ENCODE assay signal across 29 cellular contexts in the genomic region with DNA sequence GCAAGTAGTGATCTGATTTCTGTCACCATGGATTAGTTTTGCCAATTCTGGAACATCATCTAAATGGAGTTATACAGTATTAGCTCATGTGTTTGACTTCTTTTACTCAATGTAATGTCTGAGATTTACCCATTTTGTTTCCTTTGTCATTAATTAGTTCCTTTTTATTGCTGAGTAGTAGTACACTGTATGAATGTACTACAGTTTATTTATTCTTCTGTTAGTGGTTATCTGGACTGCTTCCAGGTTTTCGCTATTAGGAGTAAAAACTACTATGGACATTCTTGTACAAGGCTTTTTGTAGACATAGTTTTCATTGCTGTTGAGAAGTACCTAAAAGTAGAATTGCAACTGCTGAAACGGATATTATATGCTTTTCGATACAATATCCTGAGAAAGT. TPM values are rescaled to one million over a fixed set of nuclear protein-coding genes. Genes with fewer than 3 reads are reported as not detected.
DNase-seq lines count a peak whose midpoint lies in the region; ATAC-seq and TF ChIP-seq lines count a peak whose summit lies in the region.
"Had no signal": no experiment of that assay in that cellular context is flagged by ENCODE, and none has a peak within 500 bp of the region (broad histone marks: within the 10 kb centered on the region; RNA-seq: fewer than 3 reads in every experiment).

No MANE protein-coding gene starts in this region.

- intact Hi-C loops in IMR-90 (cut with micrococcal nuclease), result no loop called here
- intact Hi-C loops in activated CD8-positive, alpha-beta T cell treated with anti-CD3 and anti-CD28 coated beads for 36 hours (cut with micrococcal nuclease), result no loop called here

- H3K27ac ChIP-seq in IMR-90 (ENCODE audit: insufficient read depth, low read length) (no peak overlapping the region), upper lobe of left lung (no peak overlapping the region)
- H3K27ac ChIP-seq: psoas muscle, testis, vagina had no signal

- H4K91ac ChIP-seq in IMR-90 (ENCODE audit: insufficient read depth, low read depth, low read length), result no peak overlapping the region

- H3K9me1 ChIP-seq in IMR-90 (ENCODE audit: insufficient read depth, low read length), result peaks cover 6% of the 10 kb centered on the region; the same call in 1 of the 2 replicates

- ATAC-seq in IMR-90 (ENCODE audit: low read depth) (peak; percentile 62), upper lobe of left lung (ENCODE audit: low FRiP score in 2 of 2) (no peak)
- ATAC-seq in activated CD8-positive, alpha-beta T cell treated with anti-CD3 and anti-CD28 coated beads for 36 hours, result no peak
- ATAC-seq: activated naive CD8-positive, alpha-beta T cell treated with anti-CD3 and anti-CD28 coated beads, Interleukin-2, amount 50 U/mL, for 24 hours; esophagus mucosa; HepG2; left colon; naive thymus-derived CD8-positive, alpha-beta T cell; Panc1; psoas muscle; stimulated activated naive CD8-positive, alpha-beta T cell treated with anti-CD3 and anti-CD28 coated beads, Interleukin-15, Interleukin-2, amounts not matched to agents 100 U/mL and 50 U/mL, for 24 hours had no signal

- no peak overlapping the region for H3K56ac ChIP-seq in IMR-90 (ENCODE audit: extremely low read depth, insufficient read depth, low read length)

- H3K27me3 ChIP-seq in IMR-90 (ENCODE audit: control insufficient read depth, insufficient read depth, low read length) (no peaks in the 10 kb centered on the region), endocrine pancreas (ENCODE audit: control insufficient read depth, insufficient read depth, low read length) (no peaks in the 10 kb centered on the region), upper lobe of left lung (no peaks in the 10 kb centered on the region)
- H3K27me3 ChIP-seq: testis, vagina had no signal

- in situ Hi-C loops in Caki2 (cut with HindIII; ENCODE audit: low pct_unique_long_range_greater_than_20kb, low sequenced_read_pairs) (no loop called here), IMR-90 (cut with MboI; ENCODE audit: low sequenced_read_pairs) (no loop called here)

- H2AK5ac ChIP-seq in IMR-90 (ENCODE audit: low read depth, low read length), result no peak overlapping the region

- no peak overlapping the region for H3K4me3 ChIP-seq in IMR-90 (ENCODE audit: insufficient read depth, low read depth, low read length)
- peak overlapping the region; percentile 22 for H3K4me3 ChIP-seq in endocrine pancreas (ENCODE audit: control insufficient read depth, insufficient read depth, low read length)
- no peak overlapping the region for H3K4me3 ChIP-seq in upper lobe of left lung
- H3K4me3 ChIP-seq: psoas muscle, testis, vagina had no signal

- peaks cover 33% of the 10 kb centered on the region; the same call in 1 of the 2 replicates for H4K20me1 ChIP-seq in IMR-90 (ENCODE audit: insufficient read depth, low read length)

- no peak for TF ChIP-seq RAD21 in IMR-90 (IDR thresholded peaks at IDR 0.05; ENCODE audit: low read length)

- no peak overlapping the region for H4K8ac ChIP-seq in IMR-90 (ENCODE audit: low read depth in 2 of 2, low read length in 2 of 2)

- peak overlapping the region; percentile 54; the same call in 1 of the 2 replicates for H3K4me2 ChIP-seq in IMR-90 (ENCODE audit: low read depth, low read length)

- CTCF ChIA-PET in IMR-90 (lab: Yijun Ruan, JAX), result no interaction called here
- CTCF ChIA-PET in activated CD8-positive, alpha-beta T cell treated with anti-CD3 and anti-CD28 coated beads for 36 hours (lab: Charles Lee), result interaction anchor here (2.4 kb wide), 1 partner anchor 181 kb away, joined by 7 read pairs; no protein-coding TSS in a partner anchor

- POLR2A ChIA-PET in IMR-90 (lab: Charles Lee; ENCODE audit: unreplicated experiment), result no interaction called here
- POLR2A ChIA-PET in activated CD8-positive, alpha-beta T cell treated with anti-CD3 and anti-CD28 coated beads for 36 hours (lab: Charles Lee), result no interaction called here

- H3K23ac ChIP-seq in IMR-90 (ENCODE audit: low read depth, low read length), result no peak overlapping the region

- no peak overlapping the region for H2BK5ac ChIP-seq in IMR-90 (ENCODE audit: low read depth, low read length, poor library complexity, severe bottlenecking)

- H3K9ac ChIP-seq in IMR-90 (ENCODE audit: low read depth, low read length) (no peak overlapping the region), endocrine pancreas (ENCODE audit: control insufficient read depth, insufficient read depth, low read length) (no peak overlapping the region)

- H3K14ac ChIP-seq in IMR-90 (replicated peaks; ENCODE audit: low read depth, low read length), result no peak overlapping the region

- dilution Hi-C loops in IMR-90 (cut with HindIII; ENCODE audit: low sequenced_read_pairs, unreplicated experiment), result no loop called here

- H3K9me3 ChIP-seq in IMR-90 (ENCODE audit: control insufficient read depth, insufficient read depth, low read length), result no peaks in the 10 kb centered on the region
- H3K9me3 ChIP-seq in endocrine pancreas (ENCODE audit: control insufficient read depth, low read length), result no peaks in the 10 kb centered on the region
- no peaks in the 10 kb centered on the region for H3K9me3 ChIP-seq in upper lobe of left lung
- H3K9me3 ChIP-seq: psoas muscle, testis, vagina had no signal

- no peaks in the 10 kb centered on the region for H3K36me3 Mint-ChIP-seq in activated CD8-positive, alpha-beta T cell treated with anti-CD3 and anti-CD28 coated beads for 36 hours (ENCODE audit: low read depth)

- H2BK15ac ChIP-seq in IMR-90 (ENCODE audit: low read depth, low read length), result no peak overlapping the region

- TF ChIP-seq CTCF in IMR-90 (conservative IDR thresholded peaks at IDR 0.05; ENCODE audit: low read depth, low read length) (no peak), upper lobe of left lung (IDR thresholded peaks at IDR 0.05) (no peak)
- TF ChIP-seq CTCF in activated CD8-positive, alpha-beta T cell treated with anti-CD3 and anti-CD28 coated beads for 36 hours (IDR thresholded peaks at IDR 0.05), result no peak

- H2BK120ac ChIP-seq in IMR-90 (ENCODE audit: low read depth, low read length), result no peak overlapping the region

- DNase-seq in Caki2 (ENCODE audit: low read depth) (peak; percentile 14), IMR-90 (peak; percentile 68), lung microvascular endothelial cell (ENCODE audit: low read depth in 2 of 2) (peak; percentile 13 to 39), upper lobe of left lung (no peak)
- DNase-seq in central memory CD4-positive, alpha-beta T cell, result no peak
- DNase-seq in activated T-cell treated with anti-CD3 and anti-CD28 coated beads, Interleukin-2, amount 50 U/mL, for 1 hour, result no peak
- DNase-seq in activated CD8-positive, alpha-beta T cell treated with anti-CD3 and anti-CD28 coated beads for 36 hours, result no peak
- DNase-seq: activated gamma-delta T cell; activated naive CD8-positive, alpha-beta T cell treated with anti-CD3 and anti-CD28 coated beads, Interleukin-2, amount 50 U/mL, for 24 hours; CD4-positive, alpha-beta memory T cell; cerebellar nuclear complex; effector CD4-positive, alpha-beta T cell; hippocampal formation; left colon; midbrain; naive thymus-derived CD8-positive, alpha-beta T cell; NCI-H1092; NCI-H1694 treated with DMSO at 0.1 percent for 48 hours; NCI-H524 treated with DMSO at 0.1 percent for 48 hours; nucleus accumbens; psoas muscle; SHP77; stimulated activated naive CD8-positive, alpha-beta T cell treated with anti-CD3 and anti-CD28 coated beads, Interleukin-15, Interleukin-2, amounts not matched to agents 100 U/mL and 50 U/mL, for 24 hours; testis had no signal

- H3K36me3 ChIP-seq in IMR-90 (ENCODE audit: control insufficient read depth, insufficient read depth, low read length), result no peaks in the 10 kb centered on the region
- no peaks in the 10 kb centered on the region for H3K36me3 ChIP-seq in endocrine pancreas (ENCODE audit: control insufficient read depth, insufficient read depth, low read length)
- no peaks in the 10 kb centered on the region for H3K36me3 ChIP-seq in upper lobe of left lung
- H3K36me3 ChIP-seq: vagina had no signal

- H3K9me3 Mint-ChIP-seq in activated CD8-positive, alpha-beta T cell treated with anti-CD3 and anti-CD28 coated beads for 36 hours, result no peaks in the 10 kb centered on the region
- H3K9me3 Mint-ChIP-seq: activated naive CD8-positive, alpha-beta T cell treated with anti-CD3 and anti-CD28 coated beads, Interleukin-2, amount 50 U/mL, for 24 hours; CD4-positive, alpha-beta memory T cell; naive thymus-derived CD8-positive, alpha-beta T cell had no signal

- no peak for TF ChIP-seq POLR2A in IMR-90 (IDR thresholded peaks at IDR 0.05; ENCODE audit: low read depth, low read length)
- no peak for TF ChIP-seq POLR2A in upper lobe of left lung (IDR thresholded peaks at IDR 0.05)

- no CpG with 5 or more reads among the region's 3 CpGs for WGBS in IMR-90 (ENCODE audit: extremely low coverage in 2 of 2, insufficient read length in 1 of 2), 2 experiments
- WGBS in upper lobe of left lung, 2 donors, result 53 to 56% methylated on average over 3 of the region's 3 CpGs

- no peak overlapping the region for H2BK20ac ChIP-seq in IMR-90 (ENCODE audit: low read depth, low read length)

- H3K4me1 ChIP-seq in IMR-90 (ENCODE audit: control insufficient read depth, insufficient read depth, low read length), result peaks cover 3% of the 10 kb centered on the region; the same call in 1 of the 2 replicates
- H3K4me1 ChIP-seq in endocrine pancreas (ENCODE audit: control insufficient read depth, insufficient read depth, low read length), result peaks cover 57% of the 10 kb centered on the region
- H3K4me1 ChIP-seq in upper lobe of left lung, result peaks cover 14 to 38% (median 26%) of the 10 kb centered on the region in 4 donors

- no peak overlapping the region for H4K5ac ChIP-seq in IMR-90 (ENCODE audit: low read depth, low read length)

- no peak overlapping the region for H2AK9ac ChIP-seq in IMR-90 (replicated peaks; ENCODE audit: low read depth, low read length, poor library complexity)

- BruUV-seq in IMR-90 (replicated peaks; lab: Mats Ljungman, UMichigan), result no TSS peak

- no peak overlapping the region for H3K4ac ChIP-seq in IMR-90 (ENCODE audit: low read depth, low read length)

- H3K4me1 Mint-ChIP-seq in activated CD8-positive, alpha-beta T cell treated with anti-CD3 and anti-CD28 coated beads for 36 hours (ENCODE audit: low read depth), result peaks cover 29% of the 10 kb centered on the region

- no peak overlapping the region for H3K18ac ChIP-seq in IMR-90 (ENCODE audit: low read depth, low read length)

- no peak for TF ChIP-seq EP300 in upper lobe of left lung (IDR thresholded peaks at IDR 0.05)

- H3K79me1 ChIP-seq in IMR-90 (ENCODE audit: low read depth in 1 of 2, low read length in 2 of 2), result peaks cover 16 to 54% of the 10 kb centered on the region in 2 experiments

- H3K27me3 Mint-ChIP-seq in activated CD8-positive, alpha-beta T cell treated with anti-CD3 and anti-CD28 coated beads for 36 hours, result no peaks in the 10 kb centered on the region
- H3K27me3 Mint-ChIP-seq: activated naive CD8-positive, alpha-beta T cell treated with anti-CD3 and anti-CD28 coated beads, Interleukin-2, amount 50 U/mL, for 24 hours; CD4-positive, alpha-beta memory T cell; naive thymus-derived CD8-positive, alpha-beta T cell had no signal

- no peak overlapping the region for H2AFZ ChIP-seq in IMR-90 (replicated peaks; ENCODE audit: low read length, poor library complexity)

- no peak overlapping the region for H3K27ac Mint-ChIP-seq in activated CD8-positive, alpha-beta T cell treated with anti-CD3 and anti-CD28 coated beads for 36 hours
- H3K27ac Mint-ChIP-seq: activated naive CD8-positive, alpha-beta T cell treated with anti-CD3 and anti-CD28 coated beads, Interleukin-2, amount 50 U/mL, for 24 hours; CD4-positive, alpha-beta memory T cell; naive thymus-derived CD8-positive, alpha-beta T cell had no signal

- no peak overlapping the region for H3K4me3 Mint-ChIP-seq in activated CD8-positive, alpha-beta T cell treated with anti-CD3 and anti-CD28 coated beads for 36 hours
- H3K4me3 Mint-ChIP-seq: activated naive CD8-positive, alpha-beta T cell treated with anti-CD3 and anti-CD28 coated beads, Interleukin-2, amount 50 U/mL, for 24 hours; naive thymus-derived CD8-positive, alpha-beta T cell had no signal

RNA-seq across cellular contexts. Expression of a gene that starts 14.1 kb away (rescaled TPM):
- total RNA-seq in Caki2 (2014; rRNA removed; shearing (Covaris generic); ENCODE audit: low replicate concordance), result 4.2 and 8.9 TPM in 2 replicates
- total RNA-seq in IMR-90 (2012; rRNA removed) (21.5 and 31.7 TPM in 2 replicates), lung microvascular endothelial cell (12.9 TPM in 2 replicates), upper lobe of left lung (10 to 100 TPM; 14.4 to 59.2 (median 29.5) TPM)
- 9.3 and 11.4 TPM in 2 replicates for polyA plus RNA-seq in IMR-90 (2012; rRNA removed)
- polyA plus RNA-seq in IMR-90 (2012; cell fraction: cytosol; rRNA removed), result 1.7 and 2.7 TPM in 2 replicates
- 1.7 and 14.9 TPM in 2 replicates for polyA plus RNA-seq in IMR-90 (2012; cell fraction: nucleus; rRNA removed; ENCODE audit: low replicate concordance)
- 10 to 100 TPM; 22.8 TPM for total RNA-seq in activated CD8-positive, alpha-beta T cell treated with anti-CD3 and anti-CD28 coated beads for 36 hours

Comparison
In these comparisons a context has a peak if more than half of its experiments do, and no peak if none do; other contexts are left out.
1. DNase-seq: peak in Caki2 (single experiment), IMR-90 (single experiment) and lung microvascular endothelial cell (2 of 2); none in central memory CD4-positive, alpha-beta T cell (single experiment), activated T-cell treated with anti-CD3 and anti-CD28 coated beads, Interleukin-2, amount 50 U/mL, for 1 hour (single experiment), upper lobe of left lung (0 of 2) and activated CD8-positive, alpha-beta T cell treated with anti-CD3 and anti-CD28 coated beads for 36 hours (single experiment).